ENCODE assay signal across 8 cellular contexts in the genomic region with DNA sequence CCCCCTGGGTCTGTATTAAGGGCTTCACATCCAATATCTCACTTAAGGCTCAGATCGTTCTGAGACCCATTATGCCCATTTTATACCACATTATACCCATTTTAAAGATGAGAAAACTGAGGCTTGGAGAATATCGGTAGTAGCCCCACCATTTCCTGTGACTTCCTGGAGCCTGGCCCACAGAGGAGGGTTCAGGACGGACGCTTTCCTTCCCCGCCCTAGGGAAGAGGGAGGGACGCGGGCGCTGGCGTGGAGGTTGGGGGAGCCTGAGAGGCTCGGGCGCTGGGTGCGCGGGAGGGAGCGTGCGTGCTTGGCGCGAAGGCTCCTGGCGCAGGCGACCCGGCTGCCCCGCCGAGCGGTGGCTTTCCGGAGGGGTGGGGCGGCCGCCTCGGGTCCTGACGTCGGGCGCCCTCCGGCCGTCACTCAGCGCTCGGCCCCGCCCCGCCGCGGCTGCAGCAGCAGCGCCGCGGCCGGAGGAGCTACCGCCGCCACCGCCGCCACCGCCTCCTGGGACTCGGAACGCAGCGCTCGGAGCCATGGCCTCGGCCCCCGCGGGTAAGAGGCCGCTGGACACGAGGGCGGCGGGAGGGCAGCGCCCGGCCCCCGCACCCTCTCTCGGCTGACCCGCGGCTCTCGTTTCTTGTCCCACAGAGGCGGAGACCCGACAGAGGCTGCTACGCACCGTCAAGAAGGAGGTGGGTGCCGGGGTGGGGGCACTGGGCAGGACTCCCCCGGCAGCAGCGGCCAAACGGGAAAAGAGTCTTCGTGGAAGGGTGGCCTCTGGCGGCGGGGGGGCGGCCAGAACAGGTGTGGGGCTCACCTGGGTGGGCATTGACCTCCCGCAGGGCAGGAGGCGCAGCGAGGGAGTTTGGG. TPM values are rescaled to one million over a fixed set of nuclear protein-coding genes. Genes with fewer than 3 reads are reported as not detected.
DNase-seq lines count a peak whose midpoint lies in the region; ATAC-seq and TF ChIP-seq lines count a peak whose summit lies in the region.

A gene with protein sequence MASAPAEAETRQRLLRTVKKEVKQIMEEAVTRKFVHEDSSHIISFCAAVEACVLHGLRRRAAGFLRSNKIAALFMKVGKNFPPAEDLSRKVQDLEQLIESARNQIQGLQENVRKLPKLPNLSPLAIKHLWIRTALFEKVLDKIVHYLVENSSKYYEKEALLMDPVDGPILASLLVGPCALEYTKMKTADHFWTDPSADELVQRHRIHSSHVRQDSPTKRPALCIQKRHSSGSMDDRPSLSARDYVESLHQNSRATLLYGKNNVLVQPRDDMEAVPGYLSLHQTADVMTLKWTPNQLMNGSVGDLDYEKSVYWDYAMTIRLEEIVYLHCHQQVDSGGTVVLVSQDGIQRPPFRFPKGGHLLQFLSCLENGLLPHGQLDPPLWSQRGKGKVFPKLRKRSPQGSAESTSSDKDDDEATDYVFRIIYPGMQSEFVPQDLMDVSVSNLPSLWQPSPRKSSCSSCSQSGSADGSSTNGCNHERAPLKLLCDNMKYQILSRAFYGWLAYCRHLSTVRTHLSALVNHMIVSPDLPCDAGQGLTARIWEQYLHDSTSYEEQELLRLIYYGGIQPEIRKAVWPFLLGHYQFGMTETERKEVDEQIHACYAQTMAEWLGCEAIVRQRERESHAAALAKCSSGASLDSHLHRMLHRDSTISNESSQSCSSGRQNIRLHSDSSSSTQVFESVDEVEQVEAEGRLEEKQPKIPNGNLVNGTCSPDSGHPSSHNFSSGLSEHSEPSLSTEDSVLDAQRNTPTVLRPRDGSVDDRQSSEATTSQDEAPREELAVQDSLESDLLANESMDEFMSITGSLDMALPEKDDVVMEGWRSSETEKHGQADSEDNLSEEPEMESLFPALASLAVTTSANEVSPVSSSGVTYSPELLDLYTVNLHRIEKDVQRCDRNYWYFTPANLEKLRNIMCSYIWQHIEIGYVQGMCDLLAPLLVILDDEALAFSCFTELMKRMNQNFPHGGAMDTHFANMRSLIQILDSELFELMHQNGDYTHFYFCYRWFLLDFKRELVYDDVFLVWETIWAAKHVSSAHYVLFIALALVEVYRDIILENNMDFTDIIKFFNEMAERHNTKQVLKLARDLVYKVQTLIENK (plus strand): TSS at position 422 of the 873 bp plus-strand sequence. CDS start 115 bp downstream, at position 537.

- H3K18ac ChIP-seq in neuronal stem cell (ENCODE audit: low read length), result peak within 1 kb of the TSS; percentile 98

- peak within 1 kb of the TSS; percentile 14 for H4K91ac ChIP-seq in neuronal stem cell (ENCODE audit: low read depth, low read length, poor library complexity)

- H3K4me3 ChIP-seq in GM06990 (replicated peaks; ENCODE audit: low read depth, low read length) (peak within 1 kb of the TSS; percentile 59), SJCRH30 (no peak within 1 kb of the TSS), neuronal stem cell (ENCODE audit: low read length in 2 of 2) (peak within 1 kb of the TSS; percentile 49 to 86)

- H3K23ac ChIP-seq in neuronal stem cell (ENCODE audit: low read depth, low read length, poor library complexity), result peak within 1 kb of the TSS; percentile 36

- WGBS in neuronal stem cell (ENCODE audit: extremely low coverage in 2 of 2, insufficient read length in 2 of 2, insufficient replicate concordance in 1 of 2), 2 donors, result no CpG with 5 or more reads among the region's 80 CpGs

- H3K4me2 ChIP-seq in neuronal stem cell (ENCODE audit: insufficient read depth, low read length, poor library complexity, severe bottlenecking), result peak within 1 kb of the TSS; percentile 95

- H3K27ac ChIP-seq in SJCRH30 (no peak within 1 kb of the TSS), neuronal stem cell (replicated peaks; ENCODE audit: low read length) (no peak within 1 kb of the TSS)

- TF ChIP-seq CTCF in GM06990 (IDR thresholded peaks at IDR 0.05; ENCODE audit: insufficient read depth, low read length, poor library complexity, severe bottlenecking), result no peak

- peak within 1 kb of the TSS; percentile 23 for H3K14ac ChIP-seq in neuronal stem cell (ENCODE audit: low read length)

- H3K36me3 ChIP-seq in GM06990 (ENCODE audit: control insufficient read depth, insufficient read depth, low read length), result no peaks in the 10 kb centered on the region
- H3K36me3 ChIP-seq in SJCRH30, result no peaks in the 10 kb centered on the region
- no peaks in the 10 kb centered on the region for H3K36me3 ChIP-seq in neuronal stem cell (replicated peaks in 1 of 2; ENCODE audit: control insufficient read depth in 2 of 2, insufficient read depth in 2 of 2, low read length in 2 of 2)

- H3K9ac ChIP-seq in neuronal stem cell (ENCODE audit: low read depth, low read length, poor library complexity), result peak within 1 kb of the TSS; percentile 88

- peak within 1 kb of the TSS; percentile 76 for H2BK15ac ChIP-seq in neuronal stem cell (ENCODE audit: low read length)

- H2AK5ac ChIP-seq in neuronal stem cell (ENCODE audit: low read depth, low read length), result peak within 1 kb of the TSS; percentile 73

- H2BK120ac ChIP-seq in neuronal stem cell (ENCODE audit: low read depth, low read length), result no peak within 1 kb of the TSS

- no peak within 1 kb of the TSS for H4K8ac ChIP-seq in neuronal stem cell (ENCODE audit: low read depth, low read length)

- no peak within 1 kb of the TSS for H3K4ac ChIP-seq in neuronal stem cell (ENCODE audit: low read length)

- H3K4me1 ChIP-seq in SJCRH30, result no peaks in the 10 kb centered on the region
- peaks cover 4 to 20% of the 10 kb centered on the region in 2 donors for H3K4me1 ChIP-seq in neuronal stem cell (ENCODE audit: control insufficient read depth in 2 of 2, insufficient read depth in 1 of 2, low read depth in 1 of 2, low read length in 2 of 2)

- no peaks in the 10 kb centered on the region for H3K79me1 ChIP-seq in neuronal stem cell (ENCODE audit: low read depth, low read length)

- DNase-seq in GM06990 (ENCODE audit: extremely low read depth, insufficient read length), result peak; percentile 78
- DNase-seq in HuH-7.5 (ENCODE audit: low spot score), result peak; percentile 78
- peak; percentile 28 for DNase-seq in SJCRH30
- peak; percentile 15 to 73 (median 42) for DNase-seq in activated naive CD4-positive, alpha-beta T cell (lab: John Stamatoyannopoulos, UW)
- DNase-seq in germinal center (ENCODE audit: low spot score), result peak; percentile 90
- peak; percentile 82 for DNase-seq in neuronal stem cell (ENCODE audit: low spot score)
- peak; percentile 9 for DNase-seq in stromal cell of bone marrow (ENCODE audit: low read depth)

- H2BK5ac ChIP-seq in neuronal stem cell (ENCODE audit: low read length), result peak within 1 kb of the TSS; percentile 55

- no peaks in the 10 kb centered on the region for H3K9me3 ChIP-seq in SJCRH30 (replicated peaks)
- no peaks in the 10 kb centered on the region for H3K9me3 ChIP-seq in neuronal stem cell (replicated peaks in 1 of 2; ENCODE audit: control insufficient read depth in 2 of 2, insufficient read depth in 1 of 2, low read depth in 1 of 2, low read length in 2 of 2)

- H3K27me3 ChIP-seq in GM06990 (replicated peaks; ENCODE audit: control insufficient read depth, insufficient read depth, low read length), result no peaks in the 10 kb centered on the region; the same call in none of the 2 replicates
- no peaks in the 10 kb centered on the region; the same call in none of the 2 replicates for H3K27me3 ChIP-seq in SJCRH30
- peaks cover 0 to 21% (median 8%) of the 10 kb centered on the region in 3 experiments for H3K27me3 ChIP-seq in neuronal stem cell (ENCODE audit: control insufficient read depth in 3 of 3, insufficient read depth in 3 of 3, low read depth in 1 of 3, low read length in 3 of 3)

- H2AFZ ChIP-seq in neuronal stem cell (ENCODE audit: low read length), result peak within 1 kb of the TSS; percentile 98

- ATAC-seq in HG03457 (IDR thresholded peaks at IDR 0.05; ENCODE audit: unreplicated experiment), result no peak

- H2BK12ac ChIP-seq in neuronal stem cell (ENCODE audit: low read length), result peak within 1 kb of the TSS; percentile 42

RNA-seq across cellular contexts. Expression of the gene that starts here (rescaled TPM):
- not detected in 2 replicates for total RNA-seq in SJCRH30 (2014; rRNA removed; shearing (Covaris generic))
- polyA plus RNA-seq in neuronal stem cell (2013, experiment 1 of 2), result 2.0 TPM
- polyA plus RNA-seq in neuronal stem cell (2013, experiment 2 of 2), result 1.6 TPM

Comparison
In these comparisons a context has a peak if more than half of its experiments do, and no peak if none do; other contexts are left out.
1. Peak in DNase-seq in SJCRH30; RNA of the gene not detected or under 1 TPM.
2. DNase-seq: peak in every context shown above with its lines; median percentile 90 in germinal center; 82 in neuronal stem cell; 78 in GM06990; 78 in HuH-7.5; 42 in activated naive CD4-positive, alpha-beta T cell; 28 in SJCRH30; 9 in stromal cell of bone marrow.